ENCODE assay signal across 8 cellular contexts in the genomic region with DNA sequence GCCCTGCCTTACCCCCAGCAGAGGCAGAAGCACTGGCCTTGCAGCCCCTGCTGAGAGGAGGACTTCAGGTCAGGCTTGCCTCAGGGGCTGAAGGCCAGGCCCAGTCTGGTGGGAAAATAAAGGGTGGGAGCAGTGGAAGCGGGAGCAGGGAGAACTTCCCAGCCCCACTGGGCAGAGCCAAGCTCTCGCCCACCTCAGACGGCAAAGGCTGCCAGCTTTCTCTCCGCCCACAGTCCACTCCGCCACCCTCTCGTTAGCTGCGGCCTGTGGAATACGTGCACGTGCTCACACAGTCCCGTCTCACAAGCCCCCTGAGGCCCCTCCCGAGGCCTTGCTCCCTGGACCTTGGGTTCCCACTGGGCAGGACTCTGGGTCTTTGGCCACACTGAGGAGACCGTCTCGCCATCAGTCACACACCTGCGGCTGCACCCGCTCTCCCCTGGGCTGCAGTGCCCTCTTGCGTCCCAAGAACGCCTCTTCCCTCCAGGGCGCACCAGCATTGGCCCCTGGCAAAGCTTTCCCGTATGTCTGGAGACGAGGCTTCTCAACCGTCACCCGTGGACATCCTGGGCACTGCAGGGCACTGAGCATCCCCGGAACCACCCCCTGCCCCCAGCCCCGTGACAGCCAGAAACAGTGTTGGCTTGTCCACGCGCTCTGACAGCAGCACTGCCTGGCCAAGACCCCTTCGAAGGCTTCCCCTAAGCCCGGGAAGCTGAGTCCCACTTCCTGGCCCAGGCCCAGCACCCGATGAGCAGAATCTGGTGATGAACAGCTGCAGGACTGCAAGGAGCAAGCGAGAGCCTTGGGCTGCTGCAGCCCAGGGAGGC. TPM values are rescaled to one million over a fixed set of nuclear protein-coding genes. Genes with fewer than 3 reads are reported as not detected.
DNase-seq lines count a peak whose midpoint lies in the region; ATAC-seq, FAIRE-seq and TF ChIP-seq lines count a peak whose summit lies in the region.

No MANE protein-coding gene starts in this region.

- CTCF ChIA-PET in K562 (lab: Yijun Ruan, JAX; ENCODE audit: low intra/inter-chr PET ratio), result interaction anchor here (0.6 to 1.0 kb wide), 4 partner anchors 137 to 296 kb away, joined by 3 to 8 read pairs (median 3); no protein-coding TSS in a partner anchor

- FAIRE-seq in K562 (lab: Jason Lieb, UNC), result peak; percentile 84

- H2AFZ ChIP-seq in K562 (ENCODE audit: low read depth, low read length), result 0 out of 2 replicates have a peak overlapping the region, but pooled peaks have one; percentile 49

- TF ChIP-seq POLR2A in K562 (conservative IDR thresholded peaks at IDR 0.05), result no peak

- peak; percentile 90 for DNase-seq in BE2C
- DNase-seq in NCI-H2029 treated with DMSO at 0.1 percent for 48 hours (lab: John Stamatoyannopoulos, UW), result peak; percentile 53
- DNase-seq in UCSD-AML1 (lab: John Stamatoyannopoulos, UW; ENCODE audit: unreplicated experiment), result peak; percentile 65
- DNase-seq in K562 (ENCODE audit: extremely low read depth in 1 of 4, low spot score in 3 of 4), result peak; percentile 48 to 78 (median 66)
- peak; percentile 63 for DNase-seq in iPS DF 6.9 (ENCODE audit: low read depth, low spot score)
- DNase-seq in stimulated activated CD4-positive, alpha-beta T cell treated with anti-CD3 and anti-CD28 coated beads, Interleukin-12 subunit alpha, Interleukin-12 subunit beta, amount 100 ng/mL, for 4 hours, result peak; percentile 66

- peaks cover 4% of the 10 kb centered on the region for H3K9me1 ChIP-seq in K562 (ENCODE audit: control insufficient read depth, insufficient read depth, low read length)

- intact Hi-C loops in K562 (cut with micrococcal nuclease), result no loop called here

- peak; percentile 90 for TF ChIP-seq CTCF in BE2C (IDR thresholded peaks at IDR 0.05; ENCODE audit: low read depth, low read length)
- TF ChIP-seq CTCF in K562 (IDR thresholded peaks at IDR 0.05 in 2 of 3, conservative IDR thresholded peaks at IDR 0.05 in 1 of 3; ENCODE audit: insufficient read depth in 2 of 3, low read depth in 1 of 3, low read length in 3 of 3), result peak; percentile 79 to 87 (median 80)

- H3K9ac ChIP-seq in K562 (ENCODE audit: insufficient read depth in 1 of 2, low read depth in 2 of 2, low read length in 2 of 2), result peak overlapping the region in 1 of 2 experiments; percentile 77; a peak in 2 of 4 replicates

- H3K27me3 ChIP-seq in BE2C, result peaks cover 10% of the 10 kb centered on the region
- H3K27me3 ChIP-seq in K562 (ENCODE audit: control insufficient read depth in 2 of 2, insufficient read depth in 2 of 2, low read length in 2 of 2), result no peaks in the 10 kb centered on the region
- no peaks in the 10 kb centered on the region for H3K27me3 ChIP-seq in iPS DF 6.9 (ENCODE audit: control insufficient read depth, insufficient read depth, low read length)

- no peak overlapping the region for H3K4me2 ChIP-seq in K562 (ENCODE audit: insufficient read depth, low read length)

- in situ Hi-C loops in K562 (cut with MboI), result no loop called here

- POLR2A ChIA-PET in K562 (lab: Yijun Ruan, JAX), result interaction anchor here (1.0 to 1.6 kb wide), 3 partner anchors 8 to 134 kb away, joined by 3 to 4 read pairs (median 4); a partner anchor contains a TSS

- H3K36me3 ChIP-seq in BE2C, result peaks cover under 1% of the 10 kb centered on the region
- peaks cover 12% of the 10 kb centered on the region; the same call in 2 of the 3 replicates for H3K36me3 ChIP-seq in K562 (ENCODE audit: control insufficient read depth, insufficient read depth, low read length)
- H3K36me3 ChIP-seq in iPS DF 6.9 (ENCODE audit: control insufficient read depth, insufficient read depth, low read length), result peaks cover 4% of the 10 kb centered on the region

- TF ChIP-seq RAD21 in K562 (CRISPR knock-in tag; conservative IDR thresholded peaks at IDR 0.05 in 1 of 2, IDR thresholded peaks at IDR 0.05 in 1 of 2), result peak; percentile 75 to 84

- no peaks in the 10 kb centered on the region; the same call in 1 of the 2 replicates for H3K4me1 ChIP-seq in BE2C
- peaks cover 6 to 75% of the 10 kb centered on the region in 2 experiments; a peak in 4 of 5 replicates for H3K4me1 ChIP-seq in K562 (replicated peaks in 1 of 2; ENCODE audit: control insufficient read depth in 2 of 2, insufficient read depth in 2 of 2, low read length in 2 of 2)
- H3K4me1 ChIP-seq in iPS DF 6.9 (ENCODE audit: control insufficient read depth, insufficient read depth, low read length), result peaks cover 2% of the 10 kb centered on the region; the same call in 1 of the 2 replicates

- no peak overlapping the region for H3K27ac ChIP-seq in K562 (ENCODE audit: extremely low read depth, low read depth, low read length)
- H3K27ac ChIP-seq in iPS DF 6.9 (ENCODE audit: low read length), result no peak overlapping the region

- no TSS peak for BruUV-seq in K562 (replicated peaks; lab: Mats Ljungman, UMichigan)

- WGBS in K562 (ENCODE audit: insufficient coverage, low coverage, missing lambda C conversion rate), result 24% methylated on average over 24 of the region's 30 CpGs
- no CpG with 5 or more reads among the region's 30 CpGs for WGBS in iPS DF 6.9 (ENCODE audit: insufficient coverage, insufficient read length)

- H3K9me3 ChIP-seq in BE2C, result no peaks in the 10 kb centered on the region
- H3K9me3 ChIP-seq in K562 (replicated peaks; ENCODE audit: control insufficient read depth, insufficient read depth, low read depth, low read length), result no peaks in the 10 kb centered on the region
- H3K9me3 ChIP-seq in iPS DF 6.9 (ENCODE audit: control insufficient read depth, insufficient read depth, low read length), result no peaks in the 10 kb centered on the region

- TF ChIP-seq EP300 in K562 (IDR thresholded peaks at IDR 0.05; ENCODE audit: low read length), result no peak

- H3K79me2 ChIP-seq in K562 (ENCODE audit: control insufficient read depth, insufficient read depth, low read length), result no peaks in the 10 kb centered on the region

- no peaks in the 10 kb centered on the region for H4K20me1 ChIP-seq in K562 (replicated peaks; ENCODE audit: control insufficient read depth, insufficient read depth, low read length)

- peak; percentile 60 for ATAC-seq in GM21515 (IDR thresholded peaks at IDR 0.05; ENCODE audit: unreplicated experiment)
- peak; percentile 89 for ATAC-seq in K562
- no peak for ATAC-seq in GM18873 (IDR thresholded peaks at IDR 0.05; ENCODE audit: low FRiP score, unreplicated experiment)

- no peak overlapping the region for H3K4me3 ChIP-seq in BE2C (ENCODE audit: low read depth, low read length)
- H3K4me3 ChIP-seq in K562, result no peak overlapping the region
- H3K4me3 ChIP-seq in iPS DF 6.9 (ENCODE audit: low read length), result no peak overlapping the region

RNA-seq across cellular contexts. Expression of a gene that starts 8.3 kb away (rescaled TPM):
- 231 TPM for polyA plus RNA-seq in BE2C (2012; ENCODE audit: insufficient read depth, insufficient read length, low read depth)
- 23.4 and 64.3 TPM in 2 replicates for total RNA-seq in K562 (2011; cell fraction: chromatin; rRNA removed; ENCODE audit: low replicate concordance)
- 75.9 and 80.4 TPM in 2 replicates for total RNA-seq in K562 (2011; cell fraction: nucleolus; rRNA removed)
- total RNA-seq in K562 (2011; cell fraction: nucleoplasm; rRNA removed), result 40.5 and 50.3 TPM in 2 replicates
- total RNA-seq in K562 (2014; rRNA removed) (323 and 344 TPM in 2 replicates), K562 (2014; rRNA removed; fragmentation: Illumina TruSeq; extraction: Trizol) (54.8 and 63.1 TPM in 2 replicates), K562 (2015; rRNA removed; fragmentation: Illumina TruSeq; extraction: Trizol) (157 and 167 TPM in 2 replicates), K562 (2021) (175 and 183 TPM in 2 replicates)
- polyA plus RNA-seq in K562 (2011; rRNA removed) (152 and 181 TPM in 2 replicates), K562 (2014; fragmentation: Illumina TruSeq; extraction: Trizol) (219 and 232 TPM in 2 replicates), K562 (2014; fragmentation: Nextera tagmentation; extraction: Ambion mirVana) (10 to 100 TPM in 1 of 2 experiments, 1 to 10 TPM in 1; 2.5 to 22.9 TPM), K562 (2014; rRNA removed) (306 and 314 TPM in 2 replicates)
- polyA plus RNA-seq in K562 (2011; cell fraction: cytosol; rRNA removed), result 215 and 452 TPM in 2 replicates
- polyA plus RNA-seq in K562 (2011; cell fraction: nucleus; rRNA removed), result 114 and 165 TPM in 2 replicates
- 108 and 172 TPM in 2 replicates for polyA plus RNA-seq in K562 (2012)
- polyA minus RNA-seq in K562 (2011; rRNA and poly(A)+ RNA removed), result 49.7 and 74.3 TPM in 2 replicates
- polyA minus RNA-seq in K562 (2011; cell fraction: cytosol; rRNA and poly(A)+ RNA removed), result 48.1 and 65.9 TPM in 2 replicates
- polyA minus RNA-seq in K562 (2011; cell fraction: nucleus; rRNA and poly(A)+ RNA removed), result 23.4 and 31.5 TPM in 2 replicates

RNA-seq across cellular contexts. Expression of a gene that starts 9.6 kb away (rescaled TPM):
- 24.6 TPM for polyA plus RNA-seq in BE2C (2012; ENCODE audit: insufficient read depth, insufficient read length, low read depth)
- total RNA-seq in K562 (2011; cell fraction: chromatin; rRNA removed; ENCODE audit: low replicate concordance), result 41.5 and 88.6 TPM in 2 replicates
- total RNA-seq in K562 (2011; cell fraction: nucleolus; rRNA removed), result 39.7 and 42.5 TPM in 2 replicates
- total RNA-seq in K562 (2011; cell fraction: nucleoplasm; rRNA removed), result 23.8 and 31.0 TPM in 2 replicates
- total RNA-seq in K562 (2014; rRNA removed), result 53.9 and 65.3 TPM in 2 replicates
- total RNA-seq in K562 (2014; rRNA removed; fragmentation: Illumina TruSeq; extraction: Trizol), result 13.1 and 16.0 TPM in 2 replicates
- 28.1 and 28.6 TPM in 2 replicates for total RNA-seq in K562 (2015; rRNA removed; fragmentation: Illumina TruSeq; extraction: Trizol)
- total RNA-seq in K562 (2021), result 49.9 and 58.0 TPM in 2 replicates
- 7.4 and 13.0 TPM in 2 replicates for polyA plus RNA-seq in K562 (2011; rRNA removed)
- 13.6 and 26.9 TPM in 2 replicates for polyA plus RNA-seq in K562 (2011; cell fraction: cytosol; rRNA removed)
- polyA plus RNA-seq in K562 (2011; cell fraction: nucleus; rRNA removed), result 20.6 and 36.7 TPM in 2 replicates
- polyA plus RNA-seq in K562 (2012), result 26.0 and 33.9 TPM in 2 replicates
- 25.9 and 36.3 TPM in 2 replicates for polyA plus RNA-seq in K562 (2014; fragmentation: Illumina TruSeq; extraction: Trizol)
- under 1 TPM; 0.42 to 0.77 TPM for polyA plus RNA-seq in K562 (2014; fragmentation: Nextera tagmentation; extraction: Ambion mirVana)
- 36.8 and 40.5 TPM in 2 replicates for polyA plus RNA-seq in K562 (2014; rRNA removed)
- polyA minus RNA-seq in K562 (2011; rRNA and poly(A)+ RNA removed), result 9.0 and 13.1 TPM in 2 replicates
- 16.1 and 34.2 TPM in 2 replicates for polyA minus RNA-seq in K562 (2011; cell fraction: cytosol; rRNA and poly(A)+ RNA removed)
- 14.3 and 14.4 TPM in 2 replicates for polyA minus RNA-seq in K562 (2011; cell fraction: nucleus; rRNA and poly(A)+ RNA removed)

RNA-seq across cellular contexts. Expression of a gene that starts 19.7 kb away (rescaled TPM):
- 137 TPM for polyA plus RNA-seq in BE2C (2012; ENCODE audit: insufficient read depth, insufficient read length, low read depth)
- 56.2 and 231 TPM in 2 replicates for total RNA-seq in K562 (2011; cell fraction: chromatin; rRNA removed; ENCODE audit: low replicate concordance)
- 229 and 238 TPM in 2 replicates for total RNA-seq in K562 (2011; cell fraction: nucleolus; rRNA removed)
- 112 and 118 TPM in 2 replicates for total RNA-seq in K562 (2011; cell fraction: nucleoplasm; rRNA removed)
- total RNA-seq in K562 (2014; rRNA removed), result 43.4 and 66.6 TPM in 2 replicates
- total RNA-seq in K562 (2014; rRNA removed; fragmentation: Illumina TruSeq; extraction: Trizol), result 3.8 and 8.9 TPM in 2 replicates
- 35.9 and 39.3 TPM in 2 replicates for total RNA-seq in K562 (2015; rRNA removed; fragmentation: Illumina TruSeq; extraction: Trizol)
- 49.8 and 50.2 TPM in 2 replicates for total RNA-seq in K562 (2021)
- 41.7 and 73.2 TPM in 2 replicates for polyA plus RNA-seq in K562 (2011; rRNA removed)
- polyA plus RNA-seq in K562 (2011; cell fraction: cytosol; rRNA removed), result 113 and 177 TPM in 2 replicates
- 157 and 271 TPM in 2 replicates for polyA plus RNA-seq in K562 (2011; cell fraction: nucleus; rRNA removed)
- 62.5 and 85.8 TPM in 2 replicates for polyA plus RNA-seq in K562 (2012)
- 20.0 and 53.1 TPM in 2 replicates for polyA plus RNA-seq in K562 (2014; fragmentation: Illumina TruSeq; extraction: Trizol)
- 1 to 10 TPM in 1 of 2 experiments, under 1 TPM in 1; 0.45 to 1.3 TPM for polyA plus RNA-seq in K562 (2014; fragmentation: Nextera tagmentation; extraction: Ambion mirVana)
- polyA plus RNA-seq in K562 (2014; rRNA removed), result 46.2 and 50.1 TPM in 2 replicates
- polyA minus RNA-seq in K562 (2011; rRNA and poly(A)+ RNA removed), result 25.0 and 47.0 TPM in 2 replicates
- 43.0 and 54.1 TPM in 2 replicates for polyA minus RNA-seq in K562 (2011; cell fraction: cytosol; rRNA and poly(A)+ RNA removed)
- polyA minus RNA-seq in K562 (2011; cell fraction: nucleus; rRNA and poly(A)+ RNA removed), result 40.1 and 42.9 TPM in 2 replicates

RNA-seq across cellular contexts. Expression of a gene that starts 34.9 kb away (rescaled TPM):
- polyA plus RNA-seq in BE2C (2012; ENCODE audit: insufficient read depth, insufficient read length, low read depth), result 507 TPM
- total RNA-seq in K562 (2011; cell fraction: chromatin; rRNA removed; ENCODE audit: low replicate concordance), result 39.0 and 108 TPM in 2 replicates
- 83.4 and 88.0 TPM in 2 replicates for total RNA-seq in K562 (2011; cell fraction: nucleolus; rRNA removed)
- 67.1 and 101 TPM in 2 replicates for total RNA-seq in K562 (2011; cell fraction: nucleoplasm; rRNA removed)
- total RNA-seq in K562 (2014; rRNA removed), result 211 and 255 TPM in 2 replicates
- 50.2 and 61.5 TPM in 2 replicates for total RNA-seq in K562 (2014; rRNA removed; fragmentation: Illumina TruSeq; extraction: Trizol)
- total RNA-seq in K562 (2015; rRNA removed; fragmentation: Illumina TruSeq; extraction: Trizol), result 145 and 151 TPM in 2 replicates
- total RNA-seq in K562 (2021), result 189 and 206 TPM in 2 replicates
- 139 and 160 TPM in 2 replicates for polyA plus RNA-seq in K562 (2011; rRNA removed)
- 277 and 663 TPM in 2 replicates for polyA plus RNA-seq in K562 (2011; cell fraction: cytosol; rRNA removed)
- 165 and 221 TPM in 2 replicates for polyA plus RNA-seq in K562 (2011; cell fraction: nucleus; rRNA removed)
- 211 and 279 TPM in 2 replicates for polyA plus RNA-seq in K562 (2012)
- polyA plus RNA-seq in K562 (2014; fragmentation: Illumina TruSeq; extraction: Trizol), result 135 and 223 TPM in 2 replicates
- polyA plus RNA-seq in K562 (2014; fragmentation: Nextera tagmentation; extraction: Ambion mirVana), result 10 to 100 TPM; 15.4 to 17.5 TPM
- 264 and 339 TPM in 2 replicates for polyA plus RNA-seq in K562 (2014; rRNA removed)
- polyA minus RNA-seq in K562 (2011; rRNA and poly(A)+ RNA removed), result 23.2 and 37.8 TPM in 2 replicates
- polyA minus RNA-seq in K562 (2011; cell fraction: cytosol; rRNA and poly(A)+ RNA removed), result 60.9 and 70.8 TPM in 2 replicates
- polyA minus RNA-seq in K562 (2011; cell fraction: nucleus; rRNA and poly(A)+ RNA removed), result 32.2 and 35.7 TPM in 2 replicates

RNA-seq across cellular contexts. Expression of a gene that starts 39.6 kb away (rescaled TPM):
- polyA plus RNA-seq in BE2C (2012; ENCODE audit: insufficient read depth, insufficient read length, low read depth), result 11.6 TPM
- 27.0 and 84.4 TPM in 2 replicates for total RNA-seq in K562 (2011; cell fraction: chromatin; rRNA removed; ENCODE audit: low replicate concordance)
- total RNA-seq in K562 (2011; cell fraction: nucleolus; rRNA removed), result 49.9 and 50.8 TPM in 2 replicates
- 40.5 and 41.6 TPM in 2 replicates for total RNA-seq in K562 (2011; cell fraction: nucleoplasm; rRNA removed)
- total RNA-seq in K562 (2014; rRNA removed) (16.8 and 18.4 TPM in 2 replicates), K562 (2014; rRNA removed; fragmentation: Illumina TruSeq; extraction: Trizol) (3.2 and 5.6 TPM in 2 replicates), K562 (2015; rRNA removed; fragmentation: Illumina TruSeq; extraction: Trizol) (10.3 and 10.6 TPM in 2 replicates), K562 (2021) (22.9 and 23.1 TPM in 2 replicates)
- polyA plus RNA-seq in K562 (2011; rRNA removed) (13.9 and 21.6 TPM in 2 replicates), K562 (2014; fragmentation: Illumina TruSeq; extraction: Trizol) (6.9 and 13.4 TPM in 2 replicates), K562 (2014; fragmentation: Nextera tagmentation; extraction: Ambion mirVana) (1 to 10 TPM; 1.0 to 2.1 TPM), K562 (2014; rRNA removed) (31.9 and 33.1 TPM in 2 replicates)
- 22.5 and 45.9 TPM in 2 replicates for polyA plus RNA-seq in K562 (2011; cell fraction: cytosol; rRNA removed)
- 71.0 and 103 TPM in 2 replicates for polyA plus RNA-seq in K562 (2011; cell fraction: nucleus; rRNA removed)
- polyA plus RNA-seq in K562 (2012), result 18.3 and 22.5 TPM in 2 replicates
- polyA minus RNA-seq in K562 (2011; rRNA and poly(A)+ RNA removed), result 1.9 and 3.6 TPM in 2 replicates
- polyA minus RNA-seq in K562 (2011; cell fraction: cytosol; rRNA and poly(A)+ RNA removed), result 7.8 and 10.6 TPM in 2 replicates
- polyA minus RNA-seq in K562 (2011; cell fraction: nucleus; rRNA and poly(A)+ RNA removed), result 10.1 and 11.2 TPM in 2 replicates
